Comparison of ENCODE assay signal across 7 cellular contexts in the genomic region with DNA sequence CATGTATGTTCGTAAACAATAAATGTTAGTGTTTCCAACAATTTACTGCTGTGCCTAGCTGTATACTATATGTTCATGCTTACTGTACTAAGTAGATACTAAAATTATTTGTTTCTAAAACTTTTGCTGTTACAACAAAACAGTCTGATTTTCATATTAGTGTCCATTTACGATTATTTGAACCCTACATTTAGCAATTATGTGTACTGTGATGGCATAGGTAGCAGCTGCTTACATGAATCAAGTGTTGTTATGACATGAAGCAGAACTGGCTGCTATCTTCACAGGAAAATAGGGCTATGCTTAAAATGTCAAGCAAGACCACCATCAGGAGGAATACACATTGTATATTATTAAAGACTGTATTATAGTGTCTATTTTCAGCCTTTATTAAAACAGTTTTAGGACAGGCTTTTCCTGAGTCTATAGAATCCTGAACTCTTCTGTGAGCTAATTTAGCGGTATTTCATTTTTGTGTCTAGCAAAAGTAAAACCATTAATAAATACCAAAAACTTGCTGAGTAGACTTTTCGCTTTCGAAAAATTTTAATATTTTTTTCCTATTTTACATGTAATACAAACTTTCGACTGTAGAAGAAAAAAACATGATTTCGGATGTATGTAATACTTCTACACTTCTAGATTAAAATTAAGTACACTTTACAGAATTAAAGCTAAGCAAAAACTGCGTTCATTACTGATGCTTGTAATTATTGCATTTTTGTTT. TPM values are rescaled to one million over a fixed set of nuclear protein-coding genes. Genes with fewer than 3 reads are reported as not detected.
A peak's percentile ranks its signal among the peaks of the same experiment; 100 is the strongest.
DNase-seq lines count a peak whose midpoint lies in the region; ATAC-seq and TF ChIP-seq lines count a peak whose summit lies in the region.

No MANE protein-coding gene starts in this region.

- TF ChIP-seq POLR2A in GM18505 (IDR thresholded peaks at IDR 0.05; ENCODE audit: borderline replicate concordance, extremely low read depth, insufficient read depth, insufficient read length) = no peak

- H3K79me2 ChIP-seq in H9 (ENCODE audit: insufficient read depth, low read length) = peaks cover 8% of the 10 kb centered on the region; the same call in 1 of the 2 replicates

- H3K36me3 Mint-ChIP-seq in H9 (ENCODE audit: insufficient read depth in 1 of 3, low read depth in 3 of 3) = peaks cover 14 to 17% (median 17%) of the 10 kb centered on the region in 3 experiments

- H3K56ac ChIP-seq in H9 (ENCODE audit: insufficient read length, low read depth, low read length) = no peak overlapping the region

- H3K4me2 ChIP-seq in H9 (ENCODE audit: insufficient read depth, insufficient read length, low read length) (peak overlapping the region; percentile 48), skeletal muscle satellite cell (ENCODE audit: low read length) (peak overlapping the region; percentile 84)

- H3K4me3 Mint-ChIP-seq in H9 = peak overlapping the region; percentile 86 to 96

- H2BK15ac ChIP-seq in H9 (ENCODE audit: low read depth, low read length) = no peak overlapping the region

- no peak overlapping the region for H4K8ac ChIP-seq in H9 (replicated peaks; ENCODE audit: insufficient read length, low read depth, low read length)

- H3K9me3 Mint-ChIP-seq in H9 = no peaks in the 10 kb centered on the region

- peak overlapping the region in 1 of 3 experiments; percentile 96; a peak in 2 of 7 replicates for H3K27ac Mint-ChIP-seq in H9

- peaks cover 3% of the 10 kb centered on the region for H3K79me1 ChIP-seq in H9 (ENCODE audit: insufficient read depth, low read depth, low read length, poor library complexity, severe bottlenecking)

- no peaks in the 10 kb centered on the region for H3K27me3 ChIP-seq in H9 (ENCODE audit: insufficient read depth, low read length)
- no peaks in the 10 kb centered on the region for H3K27me3 ChIP-seq in SJSA1 (replicated peaks)
- H3K27me3 ChIP-seq in skeletal muscle satellite cell (ENCODE audit: control insufficient read depth, insufficient read depth, low read length) = no peaks in the 10 kb centered on the region

- H3K9ac ChIP-seq in H9 (ENCODE audit: extremely low read depth, insufficient read length, low read length) (peak overlapping the region; percentile 19), skeletal muscle satellite cell (ENCODE audit: low read depth, low read length) (peak overlapping the region; percentile 94)

- no peak overlapping the region for H2BK20ac ChIP-seq in H9 (ENCODE audit: low read depth, low read length, poor library complexity, severe bottlenecking)

- H2BK5ac ChIP-seq in H9 (ENCODE audit: insufficient read length, low read length) = no peak overlapping the region

- no peak overlapping the region for H2BK120ac ChIP-seq in H9 (ENCODE audit: low read depth, low read length, poor library complexity, severe bottlenecking)

- peak overlapping the region; percentile 53 for H3K4me3 ChIP-seq in SJSA1
- peak overlapping the region; percentile 89 for H3K4me3 ChIP-seq in fibroblast of mammary gland (ENCODE audit: control insufficient read depth, low read depth, low read length)
- peak overlapping the region; percentile 86 for H3K4me3 ChIP-seq in skeletal muscle satellite cell (ENCODE audit: low read length)

- DNase-seq in H9 = no peak
- no peak for DNase-seq in SJSA1 (ENCODE audit: low read depth in 1 of 2, low spot score in 2 of 2)
- DNase-seq in fibroblast of mammary gland (ENCODE audit: low read depth) = no peak

- no peak for ATAC-seq in GM21717 (IDR thresholded peaks at IDR 0.05; ENCODE audit: unreplicated experiment)
- no peak for ATAC-seq in GM18505 (IDR thresholded peaks at IDR 0.05; ENCODE audit: unreplicated experiment)
- ATAC-seq in activated CD4-positive, CD25-positive, alpha-beta regulatory T cell treated with anti-CD3 and anti-CD28 coated beads, Interleukin-2, amount 50 U/mL, for 24 hours = no peak

- peaks cover 2 to 12% of the 10 kb centered on the region in 2 experiments for H3K4me1 Mint-ChIP-seq in H9

- no peaks in the 10 kb centered on the region for H4K20me1 ChIP-seq in H9 (ENCODE audit: control insufficient read depth, insufficient read depth, insufficient read length)

- H3K27ac ChIP-seq in H9 (ENCODE audit: insufficient read length, low read depth, low read length) (no peak overlapping the region), SJSA1 (no peak overlapping the region)

- WGBS in H9 (ENCODE audit: extremely low coverage, insufficient read length, low lambda C conversion rate) = no CpG with 5 or more reads among the region's 8 CpGs

- no peak overlapping the region for H4K91ac ChIP-seq in H9 (ENCODE audit: insufficient read length, low read depth, low read length)

- no peak overlapping the region for H3K18ac ChIP-seq in H9 (ENCODE audit: insufficient read length, low read depth, low read length)

- TF ChIP-seq CTCF in H9 (conservative IDR thresholded peaks at IDR 0.05) (no peak), fibroblast of mammary gland (conservative IDR thresholded peaks at IDR 0.05; ENCODE audit: control insufficient read depth, insufficient read depth, low read depth, low read length) (no peak)

- H3K23me2 ChIP-seq in H9 (ENCODE audit: insufficient read length, low read depth, low read length, poor library complexity, severe bottlenecking) = no peaks in the 10 kb centered on the region

- no peak overlapping the region for H3K23ac ChIP-seq in H9 (ENCODE audit: insufficient read length, low read depth, low read length)

- H3K9me3 ChIP-seq in H9 (ENCODE audit: control insufficient read depth, low read depth, low read length) = no peaks in the 10 kb centered on the region
- no peaks in the 10 kb centered on the region for H3K9me3 ChIP-seq in SJSA1 (replicated peaks)
- H3K9me3 ChIP-seq in skeletal muscle satellite cell (replicated peaks; ENCODE audit: low read length) = no peaks in the 10 kb centered on the region

- no peak overlapping the region for H3T11ph ChIP-seq in H9 (ENCODE audit: low read length)

- H2BK12ac ChIP-seq in H9 (ENCODE audit: insufficient read length, low read depth, low read length) = no peak overlapping the region

- no peaks in the 10 kb centered on the region for H3K27me3 Mint-ChIP-seq in H9 (ENCODE audit: low read depth)

- H3K14ac ChIP-seq in H9 (ENCODE audit: insufficient read depth, low read length) = no peak overlapping the region

- H3K36me3 ChIP-seq in SJSA1 = no peaks in the 10 kb centered on the region
- H3K36me3 ChIP-seq in skeletal muscle satellite cell (ENCODE audit: insufficient read depth, low read length) = no peaks in the 10 kb centered on the region

- no peak overlapping the region for H3K4ac ChIP-seq in H9 (ENCODE audit: low read depth, low read length)

- H3K4me1 ChIP-seq in H9 (ENCODE audit: insufficient read depth, low read length) (peaks cover 4% of the 10 kb centered on the region; the same call in 1 of the 2 replicates), SJSA1 (replicated peaks) (0 out of 2 replicates have a peak, but pooled peaks cover 3% of the 10 kb centered on the region), skeletal muscle satellite cell (ENCODE audit: control insufficient read depth, insufficient read depth, low read length) (peaks cover 5% of the 10 kb centered on the region)

- H4K5ac ChIP-seq in H9 (ENCODE audit: insufficient read length, low read depth, low read length) = no peak overlapping the region

- no peak overlapping the region for H2AK5ac ChIP-seq in H9 (ENCODE audit: insufficient read length, low read length)

- H2AFZ ChIP-seq in H9 (ENCODE audit: low read length) = no peak overlapping the region

RNA-seq across cellular contexts. Expression of a gene that starts 1.1 kb away (rescaled TPM):
- 24.0 and 26.4 TPM in 2 replicates for total RNA-seq in H9 (2021)
- 6.3 and 10.7 TPM in 2 replicates for total RNA-seq in SJSA1 (2014; rRNA removed; shearing (Covaris generic))
- 11.4 and 12.9 TPM in 2 replicates for total RNA-seq in skeletal muscle satellite cell (2012; rRNA removed)
